Comparison of ENCODE assay signal across 26 cellular contexts in genomic region chr5:144166696-144167095, GRCh38. TPM values are rescaled to one million over a fixed set of nuclear protein-coding genes. Genes with fewer than 3 reads are reported as not detected.
"Had no signal": no experiment of that assay in that cellular context is flagged by ENCODE, and none has a peak within 500 bp of the region (broad histone marks: within the 10 kb centered on the region; RNA-seq: fewer than 3 reads in every experiment).

No MANE protein-coding gene starts in this region.

- H3K27ac ChIP-seq: foreskin keratinocyte, hepatocyte, left ventricle myocardium inferior, lower lobe of right lung, neural progenitor cell, pancreas, testis, tibial nerve, upper lobe of right lung, vagina had no signal

- DNase-seq: effector memory CD8-positive, alpha-beta T cell; erythroblast; foreskin keratinocyte; head of caudate nucleus; kidney; left cardiac atrium; left ventricle myocardium inferior; lower lobe of right lung; mesenchymal stem cell; midbrain; nucleus accumbens; pancreas; right cardiac atrium; stimulated activated CD4-positive, alpha-beta T cell treated with anti-CD3 and anti-CD28 coated beads, Interleukin-4, amount 100 ng/mL, for 1 hour; stimulated activated CD8-positive, alpha-beta memory T cell treated with anti-CD3 and anti-CD28 coated beads, Interleukin-4, amount 100 ng/mL, for 48 hours; testis; upper lobe of right lung had no signal

- FAIRE-seq: kidney, pancreas had no signal

- H3K9me3 Mint-ChIP-seq: dendritic cell treated with granulocyte-macrophage colony-stimulating factor and Interleukin-4, amounts not matched to agents 40 ng/mL and 50 ng/mL, for 4 days; effector memory CD8-positive, alpha-beta T cell; neural progenitor cell; stimulated activated memory B cell treated with anti-CD40 and anti-IgM and Interleukin-4, amounts not matched to agents 10 μg/mL and 1 μg/mL and 100 μg/mL, for 72 hours; stimulated activated naive CD8-positive, alpha-beta T cell treated with anti-CD3 and anti-CD28 coated beads, Interleukin-15, Interleukin-2, amounts not matched to agents 100 ng/mL and 50 ng/mL, for 24 hours had no signal

- H3K4me2 ChIP-seq: hepatocyte, neural progenitor cell had no signal

- H3K9ac ChIP-seq: neural progenitor cell had no signal

- H3K27me3 Mint-ChIP-seq: effector memory CD8-positive, alpha-beta T cell; progenitor cell of endocrine pancreas; stimulated activated memory B cell treated with anti-CD40 and anti-IgM and Interleukin-4, amounts not matched to agents 10 μg/mL and 1 μg/mL and 100 μg/mL, for 72 hours; stimulated activated naive CD8-positive, alpha-beta T cell treated with anti-CD3 and anti-CD28 coated beads, Interleukin-15, Interleukin-2, amounts not matched to agents 100 ng/mL and 50 ng/mL, for 24 hours had no signal

- H3K27me3 ChIP-seq: foreskin keratinocyte, hepatocyte, neural progenitor cell, pancreas, testis, tibial nerve, upper lobe of right lung, vagina had no signal

- ATAC-seq: effector memory CD8-positive, alpha-beta T cell; foreskin keratinocyte; left cardiac atrium; lower lobe of right lung; natural killer cell treated with Interleukin-12 subunit alpha and Interleukin-12 subunit beta and Interleukin-15 and Interleukin-18, amount 100 ng/mL, for 72 hours; pancreas; right cardiac atrium; stimulated activated memory B cell treated with anti-CD40 and anti-IgM and Interleukin-4, amounts not matched to agents 10 μg/mL and 1 μg/mL and 100 μg/mL, for 72 hours; upper lobe of right lung had no signal

- H3K4me3 Mint-ChIP-seq: dendritic cell treated with granulocyte-macrophage colony-stimulating factor and Interleukin-4, amounts not matched to agents 40 ng/mL and 50 ng/mL, for 4 days; effector memory CD8-positive, alpha-beta T cell; neural progenitor cell; stimulated activated memory B cell treated with anti-CD40 and anti-IgM and Interleukin-4, amounts not matched to agents 10 μg/mL and 1 μg/mL and 100 μg/mL, for 72 hours; stimulated activated naive CD8-positive, alpha-beta T cell treated with anti-CD3 and anti-CD28 coated beads, Interleukin-15, Interleukin-2, amounts not matched to agents 100 ng/mL and 50 ng/mL, for 24 hours had no signal

- H3K9me3 ChIP-seq: left ventricle myocardium inferior, lower lobe of right lung, pancreas, testis, tibial nerve, upper lobe of right lung, vagina had no signal

- H2AFZ ChIP-seq: hepatocyte, neural progenitor cell had no signal

- H3K27ac Mint-ChIP-seq: dendritic cell treated with granulocyte-macrophage colony-stimulating factor and Interleukin-4, amounts not matched to agents 40 ng/mL and 50 ng/mL, for 4 days; natural killer cell treated with Interleukin-12 subunit alpha and Interleukin-12 subunit beta and Interleukin-15 and Interleukin-18, amount 100 ng/mL, for 72 hours; neural progenitor cell; progenitor cell of endocrine pancreas; stimulated activated memory B cell treated with anti-CD40 and anti-IgM and Interleukin-4, amounts not matched to agents 10 μg/mL and 1 μg/mL and 100 μg/mL, for 72 hours; stimulated activated naive CD8-positive, alpha-beta T cell treated with anti-CD3 and anti-CD28 coated beads, Interleukin-15, Interleukin-2, amounts not matched to agents 100 ng/mL and 50 ng/mL, for 24 hours had no signal

- H3K4me3 ChIP-seq: hepatocyte, left ventricle myocardium inferior, lower lobe of right lung, neural progenitor cell, pancreas, testis, tibial nerve, upper lobe of right lung, vagina had no signal

RNA-seq across cellular contexts. Expression of gene KCTD16, which starts 4.0 kb away (rescaled TPM):
- total RNA-seq: natural killer cell treated with Interleukin-12 subunit alpha and Interleukin-12 subunit beta and Interleukin-15 and Interleukin-18, amount 100 ng/mL, for 72 hours had no signal
